Comparison of ENCODE assay signal across 1 cellular context in the genomic region with DNA sequence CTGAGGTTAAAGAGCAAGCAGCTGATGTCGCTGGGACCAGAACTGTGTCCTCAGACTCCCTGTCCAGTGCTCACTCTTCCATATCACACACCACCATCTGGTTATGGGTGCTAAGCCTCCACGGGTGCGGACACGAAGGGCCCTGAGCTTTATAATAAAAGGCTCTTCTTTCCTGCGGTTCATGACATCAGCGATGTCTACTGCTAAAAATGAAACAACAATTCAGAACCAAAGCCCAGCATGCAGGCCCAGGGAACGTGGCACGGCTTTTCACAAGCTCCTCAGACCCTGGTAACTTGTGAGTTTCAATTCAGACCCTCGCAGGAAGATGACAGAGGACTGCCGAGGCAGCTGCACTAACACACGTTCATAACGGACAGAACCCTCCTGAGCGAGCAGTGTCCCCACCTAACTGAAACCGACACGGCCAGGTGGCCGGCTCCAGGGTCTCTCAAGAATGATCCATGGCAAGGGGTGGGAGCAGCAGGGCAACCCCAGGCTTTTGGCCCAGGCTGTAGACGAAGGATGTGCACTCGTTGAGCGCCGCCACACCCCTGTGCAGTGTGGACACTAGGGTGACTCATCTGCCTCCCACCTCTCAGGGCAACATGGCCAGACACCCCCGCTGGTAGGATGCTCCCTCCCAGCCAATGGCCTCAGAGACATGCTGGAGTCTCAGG.
TF ChIP-seq lines count a peak whose summit lies in the region.

No MANE protein-coding gene starts in this region.

TF ChIP-seq in K562, 482 proteins besides CTCF, POLR2A, EP300 and RAD21 (continued from another document):
- no peak for TF ChIP-seq GTF2E2 (tag; IDR thresholded peaks at IDR 0.05)
- peak; percentile 7; the same call in 1 of the 2 replicates for TF ChIP-seq JUN (IDR thresholded peaks at IDR 0.05; ENCODE audit: borderline replicate concordance, low read depth, low read length)
- TF ChIP-seq JUN (CRISPR knock-in tag; IDR thresholded peaks at IDR 0.05; ENCODE audit: borderline replicate concordance) = no peak
- peak; percentile 86 for TF ChIP-seq JUND (IDR thresholded peaks at IDR 0.05; ENCODE audit: borderline replicate concordance, low read depth, low read length)
- peak; percentile 53; the same call in 1 of the 3 replicates for TF ChIP-seq JUND (tag; IDR thresholded peaks at IDR 0.05; ENCODE audit: borderline replicate concordance, low read depth, low read length)
- no peak for TF ChIP-seq PURB (CRISPR knock-in tag; IDR thresholded peaks at IDR 0.05; ENCODE audit: low read depth)
- TF ChIP-seq ZNF41 (CRISPR knock-in tag; conservative IDR thresholded peaks at IDR 0.05) = no peak
- TF ChIP-seq, protein P1, sequence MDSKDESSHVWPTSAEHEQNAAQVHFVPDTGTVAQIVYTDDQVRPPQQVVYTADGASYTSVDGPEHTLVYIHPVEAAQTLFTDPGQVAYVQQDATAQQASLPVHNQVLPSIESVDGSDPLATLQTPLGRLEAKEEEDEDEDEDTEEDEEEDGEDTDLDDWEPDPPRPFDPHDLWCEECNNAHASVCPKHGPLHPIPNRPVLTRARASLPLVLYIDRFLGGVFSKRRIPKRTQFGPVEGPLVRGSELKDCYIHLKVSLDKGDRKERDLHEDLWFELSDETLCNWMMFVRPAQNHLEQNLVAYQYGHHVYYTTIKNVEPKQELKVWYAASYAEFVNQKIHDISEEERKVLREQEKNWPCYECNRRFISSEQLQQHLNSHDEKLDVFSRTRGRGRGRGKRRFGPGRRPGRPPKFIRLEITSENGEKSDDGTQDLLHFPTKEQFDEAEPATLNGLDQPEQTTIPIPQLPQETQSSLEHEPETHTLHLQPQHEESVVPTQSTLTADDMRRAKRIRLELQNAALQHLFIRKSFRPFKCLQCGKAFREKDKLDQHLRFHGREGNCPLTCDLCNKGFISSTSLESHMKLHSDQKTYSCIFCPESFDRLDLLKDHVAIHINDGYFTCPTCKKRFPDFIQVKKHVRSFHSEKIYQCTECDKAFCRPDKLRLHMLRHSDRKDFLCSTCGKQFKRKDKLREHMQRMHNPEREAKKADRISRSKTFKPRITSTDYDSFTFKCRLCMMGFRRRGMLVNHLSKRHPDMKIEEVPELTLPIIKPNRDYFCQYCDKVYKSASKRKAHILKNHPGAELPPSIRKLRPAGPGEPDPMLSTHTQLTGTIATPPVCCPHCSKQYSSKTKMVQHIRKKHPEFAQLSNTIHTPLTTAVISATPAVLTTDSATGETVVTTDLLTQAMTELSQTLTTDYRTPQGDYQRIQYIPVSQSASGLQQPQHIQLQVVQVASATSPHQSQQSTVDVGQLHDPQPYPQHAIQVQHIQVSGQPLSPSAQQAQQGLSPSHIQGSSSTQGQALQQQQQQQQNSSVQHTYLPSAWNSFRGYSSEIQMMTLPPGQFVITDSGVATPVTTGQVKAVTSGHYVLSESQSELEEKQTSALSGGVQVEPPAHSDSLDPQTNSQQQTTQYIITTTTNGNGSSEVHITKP (IDR thresholded peaks at IDR 0.05; ENCODE audit: partially characterized antibody) = peak; percentile 53
